Comparison of ENCODE assay signal across 19 cellular contexts in the genomic region with DNA sequence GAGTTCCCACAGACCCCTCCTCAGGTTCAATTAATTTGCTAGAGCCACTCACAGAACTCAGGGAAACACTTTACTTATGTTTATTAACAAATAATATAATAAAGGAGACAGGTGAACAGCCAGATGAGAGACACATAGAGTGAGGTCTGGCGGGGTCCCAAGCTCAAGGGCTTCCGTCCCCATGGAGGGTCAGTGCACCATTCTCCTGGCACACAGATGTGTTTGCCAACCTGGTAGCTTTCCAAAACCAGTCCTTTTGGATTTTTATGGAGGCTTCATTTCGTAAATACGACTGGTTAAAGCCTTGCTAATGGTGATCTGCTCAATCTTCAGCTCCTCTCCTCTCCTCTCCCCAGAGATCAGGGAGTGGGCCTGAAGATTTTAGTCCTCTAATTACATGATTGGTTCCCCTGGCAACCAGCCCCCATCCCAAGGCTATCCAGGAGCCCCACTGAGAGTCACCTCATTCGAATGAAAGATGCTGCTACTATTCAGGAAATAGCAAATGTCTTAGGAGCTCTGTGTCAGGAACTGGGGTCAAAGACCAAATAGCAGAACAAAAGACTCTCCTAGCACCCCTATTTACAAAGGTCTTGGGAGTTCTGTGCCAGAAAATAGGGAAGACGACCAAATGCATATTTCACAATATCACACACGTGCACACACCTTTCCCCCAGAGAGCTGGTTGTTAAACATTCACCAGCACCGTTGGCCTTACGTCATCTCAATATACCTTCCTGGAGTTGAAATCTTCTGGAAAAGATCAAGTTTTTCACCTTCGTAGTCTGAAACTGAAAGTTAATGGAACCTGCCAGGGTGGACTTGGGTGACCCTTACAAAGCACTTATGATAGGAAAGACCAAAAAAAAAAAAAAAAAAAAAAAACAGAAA. TPM values are rescaled to one million over a fixed set of nuclear protein-coding genes. Genes with fewer than 3 reads are reported as not detected.
DNase-seq lines count a peak whose midpoint lies in the region; ATAC-seq and TF ChIP-seq lines count a peak whose summit lies in the region.
"Had no signal": no experiment of that assay in that cellular context is flagged by ENCODE, and none has a peak within 500 bp of the region (broad histone marks: within the 10 kb centered on the region; RNA-seq: fewer than 3 reads in every experiment).

No MANE protein-coding gene starts in this region.

- no peaks in the 10 kb centered on the region for H3K4me1 Mint-ChIP-seq in T-helper 17 cell
- H3K4me1 Mint-ChIP-seq: memory B cell had no signal

- intact Hi-C loops in psoas muscle (cut with DNase I): no loop called here

- H3K36me3 ChIP-seq in Peyer's patch: no peaks in the 10 kb centered on the region
- no peaks in the 10 kb centered on the region for H3K36me3 ChIP-seq in psoas muscle (ENCODE audit: insufficient read depth in 1 of 2, low read depth in 1 of 2)
- H3K36me3 ChIP-seq: thyroid gland, WERI-Rb-1 had no signal

- no peak for TF ChIP-seq CTCF in Peyer's patch (IDR thresholded peaks at IDR 0.05)
- no peak for TF ChIP-seq CTCF in psoas muscle (IDR thresholded peaks at IDR 0.05)
- TF ChIP-seq CTCF in foreskin fibroblast (IDR thresholded peaks at IDR 0.05; ENCODE audit: low read depth, low read length): no peak

- no peak for TF ChIP-seq POLR2A in Peyer's patch (IDR thresholded peaks at IDR 0.05)

- ATAC-seq in psoas muscle (peak in 2 of 4 donors; percentile 3 to 42), T-helper 17 cell (no peak)
- ATAC-seq: activated CD8-positive, alpha-beta T cell treated with anti-CD3 and anti-CD28 coated beads, Interleukin-2, amount 10 ng/mL, durations not matched to agents 7 days and 5 days had no signal

- H3K27me3 Mint-ChIP-seq in T-helper 17 cell: peaks cover 6% of the 10 kb centered on the region

- H3K9me3 ChIP-seq in Peyer's patch (no peaks in the 10 kb centered on the region), psoas muscle (no peaks in the 10 kb centered on the region), T-helper 17 cell (ENCODE audit: control insufficient read depth, low read length, poor library complexity, severe bottlenecking) (no peaks in the 10 kb centered on the region)
- H3K9me3 ChIP-seq: thyroid gland had no signal

- H3K27ac ChIP-seq in Peyer's patch (peak overlapping the region in 3 of 4 donors; percentile 46 to 63 (median 52)), psoas muscle (peak overlapping the region; percentile 72)
- H3K27ac ChIP-seq: thyroid gland, WERI-Rb-1 had no signal

- no peak overlapping the region for H3K4me3 Mint-ChIP-seq in T-helper 17 cell
- H3K4me3 Mint-ChIP-seq: activated CD8-positive, alpha-beta T cell treated with anti-CD3 and anti-CD28 coated beads, Interleukin-2, amount 10 ng/mL, durations not matched to agents 7 days and 5 days; activated T-helper 1 cell treated with anti-CD3 and anti-CD28 coated beads, Interleukin-12 subunit alpha, Interleukin-12 subunit beta, Interleukin-2, Interleukin-4 antibody, amounts not matched to agents 30 ng/mL and 10 ng/mL and 1 ng/mL, durations not matched to agents 14 hours and 24 hours and 36 hours; H9; memory B cell had no signal

- DNase-seq in HuH-7 (ENCODE audit: low spot score): peak; percentile 18
- DNase-seq in Peyer's patch: peak in 1 of 3 donors; percentile 74
- DNase-seq in left kidney (ENCODE audit: low read depth, low spot score): peak; percentile 52
- no peak for DNase-seq in psoas muscle
- DNase-seq in foreskin fibroblast: no peak
- no peak for DNase-seq in T-helper 17 cell
- DNase-seq in activated effector memory CD4-positive, alpha-beta T cell treated with Interleukin-2 at 50 U/mL for 16 hours: no peak
- DNase-seq in SK-N-DZ (ENCODE audit: low spot score): no peak
- DNase-seq: activated CD8-positive, alpha-beta T cell treated with anti-CD3 and anti-CD28 coated beads, Interleukin-2, amount 10 ng/mL, durations not matched to agents 7 days and 5 days; central memory CD4-positive, alpha-beta T cell; foreskin melanocyte; H9; NCI-H187 treated with DMSO at 0.1 percent for 48 hours; NCI-H82; stimulated activated CD4-positive, alpha-beta T cell treated with anti-CD3 and anti-CD28 coated beads, Interleukin-4, amount 100 ng/mL, for 24 hours; WERI-Rb-1 had no signal

- H3K36me3 Mint-ChIP-seq in T-helper 17 cell (ENCODE audit: low read depth): no peaks in the 10 kb centered on the region
- H3K36me3 Mint-ChIP-seq: memory B cell had no signal

- H3K27me3 ChIP-seq in Peyer's patch: no peaks in the 10 kb centered on the region
- H3K27me3 ChIP-seq in psoas muscle (ENCODE audit: insufficient read depth in 3 of 3, low read length in 2 of 3): no peaks in the 10 kb centered on the region
- H3K27me3 ChIP-seq: thyroid gland had no signal

- no peak overlapping the region for H3K27ac Mint-ChIP-seq in T-helper 17 cell
- H3K27ac Mint-ChIP-seq: activated CD8-positive, alpha-beta T cell treated with anti-CD3 and anti-CD28 coated beads, Interleukin-2, amount 10 ng/mL, durations not matched to agents 7 days and 5 days; activated T-helper 1 cell treated with anti-CD3 and anti-CD28 coated beads, Interleukin-12 subunit alpha, Interleukin-12 subunit beta, Interleukin-2, Interleukin-4 antibody, amounts not matched to agents 30 ng/mL and 10 ng/mL and 1 ng/mL, durations not matched to agents 14 hours and 24 hours and 36 hours; memory B cell had no signal

- 33 to 50% (median 40%) methylated on average over 10 of the region's 10 CpGs for WGBS in psoas muscle, 3 donors

- H3K4me1 ChIP-seq in Peyer's patch (peaks cover 0 to 11% (median 0%) of the 10 kb centered on the region in 4 donors), psoas muscle (peaks cover 22% of the 10 kb centered on the region)
- H3K4me1 ChIP-seq: thyroid gland had no signal

- H3K4me3 ChIP-seq in Peyer's patch: no peak overlapping the region
- no peak overlapping the region for H3K4me3 ChIP-seq in psoas muscle
- H3K4me3 ChIP-seq in foreskin fibroblast (ENCODE audit: low read depth in 1 of 2, low read length in 2 of 2): no peak overlapping the region
- H3K4me3 ChIP-seq: thyroid gland had no signal

RNA-seq across cellular contexts. Expression of gene CAPRIN1, which starts 23.8 kb away (rescaled TPM):
- total RNA-seq in Peyer's patch: 100 to 1,000 TPM; 107 to 158 (median 142) TPM
- total RNA-seq in psoas muscle: 100 to 1,000 TPM in 3 of 4 donors, 10 to 100 TPM in 1; 70.3 to 122 (median 109) TPM
- polyA plus RNA-seq in psoas muscle: 10 to 100 TPM; 31.4 to 57.8 (median 54.9) TPM
- total RNA-seq in T-helper 17 cell: 100 to 1,000 TPM; 109 to 120 TPM
- 153 and 161 TPM in 2 replicates for polyA plus RNA-seq in SK-N-DZ (2014; cell fraction: cytosol; rRNA removed)
- polyA plus RNA-seq in SK-N-DZ (2014; cell fraction: nucleus; rRNA removed): 102 and 145 TPM in 2 replicates

Comparison
In these comparisons a context has a peak if more than half of its experiments do, and no peak if none do; other contexts are left out.
1. DNase-seq: peak in HuH-7 (single experiment) and left kidney (single experiment); none in psoas muscle (0 of 2), foreskin fibroblast (0 of 2), T-helper 17 cell (0 of 3), activated effector memory CD4-positive, alpha-beta T cell treated with Interleukin-2 at 50 U/mL for 16 hours (single experiment) and SK-N-DZ (single experiment).